ENCODE assay signal across 20 cellular contexts in genomic region chr12:11561416-11561815, GRCh38.
"Had no signal": no experiment of that assay in that cellular context is flagged by ENCODE, and none has a peak within 500 bp of the region (broad histone marks: within the 10 kb centered on the region; RNA-seq: fewer than 3 reads in every experiment).

No MANE protein-coding gene starts in this region.

- H3K36me3 Mint-ChIP-seq: stimulated activated naive B cell treated with anti-CD40 and anti-IgM and Interleukin-4, amounts not matched to agents 10 μg/mL and 1 μg/mL and 100 μg/mL, for 72 hours had no signal

- H3K4me1 ChIP-seq: parathyroid adenoma, spleen had no signal

- H3K79me2 ChIP-seq: parathyroid adenoma had no signal

- DNase-seq: activated CD4-positive, alpha-beta T cell treated with anti-CD3 and anti-CD28 coated beads, Interleukin-2, amount 10 ng/mL, durations not matched to agents 24 days and 14 days; activated CD4-positive, CD25-positive, alpha-beta regulatory T cell; activated CD8-positive, alpha-beta T cell treated with anti-CD3 and anti-CD28 coated beads, Interleukin-2, amount 10 ng/mL, durations not matched to agents 7 days and 5 days; activated naive CD4-positive, alpha-beta T cell treated with anti-CD3 and anti-CD28 coated beads for 36 hours; activated T-cell treated with anti-CD3 and anti-CD28 coated beads, Interleukin-2, amount 50 U/mL, for 24 hours; anterior cingulate cortex; cortex of kidney; effector CD4-positive, alpha-beta T cell; heart left ventricle; left cardiac atrium; mesenchymal stem cell; mucosa of descending colon; naive thymus-derived CD8-positive, alpha-beta T cell; spleen; stimulated activated naive B cell treated with anti-CD40 and anti-IgM and Interleukin-4, amounts not matched to agents 10 μg/mL and 1 μg/mL and 100 μg/mL, for 72 hours; thyroid gland had no signal

- H3K36me3 ChIP-seq: esophagus muscularis mucosa, gastroesophageal sphincter, heart left ventricle, spleen, thyroid gland had no signal

- H3K9me3 Mint-ChIP-seq: activated CD4-positive, alpha-beta T cell treated with anti-CD3 and anti-CD28 coated beads, Interleukin-2, amount 10 ng/mL, durations not matched to agents 24 days and 14 days; activated naive CD4-positive, alpha-beta T cell treated with anti-CD3 and anti-CD28 coated beads for 36 hours; activated T-cell treated with anti-CD3 and anti-CD28 coated beads, Interleukin-2, amount 50 U/mL, for 24 hours; naive thymus-derived CD8-positive, alpha-beta T cell; stimulated activated naive B cell treated with anti-CD40 and anti-IgM and Interleukin-4, amounts not matched to agents 10 μg/mL and 1 μg/mL and 100 μg/mL, for 72 hours had no signal

- H3K27ac ChIP-seq: heart left ventricle, parathyroid adenoma, spleen, thyroid gland had no signal

- H3K4me3 Mint-ChIP-seq: activated CD4-positive, alpha-beta T cell treated with anti-CD3 and anti-CD28 coated beads, Interleukin-2, amount 10 ng/mL, durations not matched to agents 24 days and 14 days; activated CD8-positive, alpha-beta T cell treated with anti-CD3 and anti-CD28 coated beads, Interleukin-2, amount 10 ng/mL, durations not matched to agents 7 days and 5 days; activated naive CD4-positive, alpha-beta T cell treated with anti-CD3 and anti-CD28 coated beads for 36 hours; activated T-cell treated with anti-CD3 and anti-CD28 coated beads, Interleukin-2, amount 50 U/mL, for 24 hours; naive thymus-derived CD8-positive, alpha-beta T cell; stimulated activated naive B cell treated with anti-CD40 and anti-IgM and Interleukin-4, amounts not matched to agents 10 μg/mL and 1 μg/mL and 100 μg/mL, for 72 hours had no signal

- H3K9me3 ChIP-seq: esophagus muscularis mucosa, gastroesophageal sphincter, heart left ventricle, mucosa of descending colon, spleen, thyroid gland had no signal

- H2AFZ ChIP-seq: parathyroid adenoma had no signal

- H3K9ac ChIP-seq: parathyroid adenoma had no signal

- H3K27ac Mint-ChIP-seq: activated CD4-positive, alpha-beta T cell treated with anti-CD3 and anti-CD28 coated beads, Interleukin-2, amount 10 ng/mL, durations not matched to agents 24 days and 14 days; activated CD8-positive, alpha-beta T cell treated with anti-CD3 and anti-CD28 coated beads, Interleukin-2, amount 10 ng/mL, durations not matched to agents 7 days and 5 days; activated naive CD4-positive, alpha-beta T cell treated with anti-CD3 and anti-CD28 coated beads for 36 hours; activated T-cell treated with anti-CD3 and anti-CD28 coated beads, Interleukin-2, amount 50 U/mL, for 24 hours; stimulated activated naive B cell treated with anti-CD40 and anti-IgM and Interleukin-4, amounts not matched to agents 10 μg/mL and 1 μg/mL and 100 μg/mL, for 72 hours had no signal

- H3K27me3 Mint-ChIP-seq: activated T-cell treated with anti-CD3 and anti-CD28 coated beads, Interleukin-2, amount 50 U/mL, for 24 hours; naive thymus-derived CD8-positive, alpha-beta T cell; stimulated activated naive B cell treated with anti-CD40 and anti-IgM and Interleukin-4, amounts not matched to agents 10 μg/mL and 1 μg/mL and 100 μg/mL, for 72 hours had no signal

- H3K4me3 ChIP-seq: esophagus muscularis mucosa, gastroesophageal sphincter, heart left ventricle, mucosa of descending colon, spleen, thyroid gland had no signal

- ATAC-seq: activated CD8-positive, alpha-beta T cell treated with anti-CD3 and anti-CD28 coated beads, Interleukin-2, amount 10 ng/mL, durations not matched to agents 7 days and 5 days; gastroesophageal sphincter; heart left ventricle; left cardiac atrium; mucosa of descending colon; naive thymus-derived CD8-positive, alpha-beta T cell; sciatic nerve; stimulated activated naive B cell treated with anti-CD40 and anti-IgM and Interleukin-4, amounts not matched to agents 10 μg/mL and 1 μg/mL and 100 μg/mL, for 72 hours had no signal

- H3K27me3 ChIP-seq: esophagus muscularis mucosa, gastroesophageal sphincter, spleen, thyroid gland had no signal
